Comparison of ENCODE assay signal across 1 cellular context in genomic region chr11:134253189-134253993, GRCh38.
TF ChIP-seq lines count a peak whose summit lies in the region.

Gene ACAD8 (plus strand): TSS chr11:134253568. CDS start chr11:134253601, 33 bp downstream.
Gene THYN1 (minus strand): TSS chr11:134253352. CDS start chr11:134252882, 470 bp downstream.

TF ChIP-seq in HEK293, 187 proteins besides CTCF, POLR2A, EP300 and RAD21 (continued from another document and continues in another):
- TF ChIP-seq PRDM10 (tag by site-specific recombination; IDR thresholded peaks at IDR 0.05): peak; percentile 43; the same call in 1 of the 2 replicates
- TF ChIP-seq ZSCAN30 (tag by site-specific recombination; IDR thresholded peaks at IDR 0.05): peak; percentile 8; the same call in 1 of the 2 replicates
- peak; percentile 64; the same call in 1 of the 2 replicates for TF ChIP-seq BCL11B (tag by site-specific recombination; IDR thresholded peaks at IDR 0.05; ENCODE audit: low read depth)
- no peak for TF ChIP-seq ZNF223 (tag by site-specific recombination; IDR thresholded peaks at IDR 0.05)
- TF ChIP-seq ZEB2 (tag by site-specific recombination; IDR thresholded peaks at IDR 0.05): peak; percentile 71
- TF ChIP-seq ZBTB26 (tag by site-specific recombination; optimal IDR thresholded peaks at IDR 0.05): peak; percentile 90
- TF ChIP-seq TRIM28 (IDR thresholded peaks at IDR 0.05; ENCODE audit: borderline replicate concordance, low read length): peak; percentile 61; the same call in 1 of the 2 replicates
- TF ChIP-seq ZFHX2 (tag by site-specific recombination; conservative IDR thresholded peaks at IDR 0.05): peak; percentile 86
- no peak for TF ChIP-seq ZNF16 (tag by site-specific recombination; IDR thresholded peaks at IDR 0.05; ENCODE audit: low read depth)
- TF ChIP-seq SP7 (tag by site-specific recombination; IDR thresholded peaks at IDR 0.05): peak; percentile 67
- TF ChIP-seq ZNF664 (tag by site-specific recombination; IDR thresholded peaks at IDR 0.05): 0 out of 2 replicates have a peak, but pooled peaks have one; percentile 1
- TF ChIP-seq ZNF174 (tag by site-specific recombination; IDR thresholded peaks at IDR 0.05): no peak
- TF ChIP-seq ZNF585B (tag by site-specific recombination; IDR thresholded peaks at IDR 0.05): no peak
- no peak for TF ChIP-seq ZNF433 (tag by site-specific recombination; IDR thresholded peaks at IDR 0.05; ENCODE audit: low read depth)
- TF ChIP-seq, protein P1, sequence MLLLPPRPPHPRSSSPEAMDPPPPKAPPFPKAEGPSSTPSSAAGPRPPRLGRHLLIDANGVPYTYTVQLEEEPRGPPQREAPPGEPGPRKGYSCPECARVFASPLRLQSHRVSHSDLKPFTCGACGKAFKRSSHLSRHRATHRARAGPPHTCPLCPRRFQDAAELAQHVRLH (tag by site-specific recombination; IDR thresholded peaks at IDR 0.05): no peak
- TF ChIP-seq, protein P2, sequence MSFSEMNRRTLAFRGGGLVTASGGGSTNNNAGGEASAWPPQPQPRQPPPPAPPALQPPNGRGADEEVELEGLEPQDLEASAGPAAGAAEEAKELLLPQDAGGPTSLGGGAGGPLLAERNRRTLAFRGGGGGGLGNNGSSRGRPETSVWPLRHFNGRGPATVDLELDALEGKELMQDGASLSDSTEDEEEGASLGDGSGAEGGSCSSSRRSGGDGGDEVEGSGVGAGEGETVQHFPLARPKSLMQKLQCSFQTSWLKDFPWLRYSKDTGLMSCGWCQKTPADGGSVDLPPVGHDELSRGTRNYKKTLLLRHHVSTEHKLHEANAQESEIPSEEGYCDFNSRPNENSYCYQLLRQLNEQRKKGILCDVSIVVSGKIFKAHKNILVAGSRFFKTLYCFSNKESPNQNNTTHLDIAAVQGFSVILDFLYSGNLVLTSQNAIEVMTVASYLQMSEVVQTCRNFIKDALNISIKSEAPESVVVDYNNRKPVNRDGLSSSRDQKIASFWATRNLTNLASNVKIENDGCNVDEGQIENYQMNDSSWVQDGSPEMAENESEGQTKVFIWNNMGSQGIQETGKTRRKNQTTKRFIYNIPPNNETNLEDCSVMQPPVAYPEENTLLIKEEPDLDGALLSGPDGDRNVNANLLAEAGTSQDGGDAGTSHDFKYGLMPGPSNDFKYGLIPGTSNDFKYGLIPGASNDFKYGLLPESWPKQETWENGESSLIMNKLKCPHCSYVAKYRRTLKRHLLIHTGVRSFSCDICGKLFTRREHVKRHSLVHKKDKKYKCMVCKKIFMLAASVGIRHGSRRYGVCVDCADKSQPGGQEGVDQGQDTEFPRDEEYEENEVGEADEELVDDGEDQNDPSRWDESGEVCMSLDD (tag by site-specific recombination; IDR thresholded peaks at IDR 0.05): peak; percentile 74
- no peak for TF ChIP-seq ZNF426 (tag by site-specific recombination; IDR thresholded peaks at IDR 0.05)
- no peak for TF ChIP-seq ZSCAN23 (tag by site-specific recombination; IDR thresholded peaks at IDR 0.05)
- TF ChIP-seq KLF10 (tag by site-specific recombination; IDR thresholded peaks at IDR 0.05): no peak
- TF ChIP-seq ZNF639 (tag by site-specific recombination; IDR thresholded peaks at IDR 0.05): no peak
- 0 out of 2 replicates have a peak, but pooled peaks have one; percentile 24 for TF ChIP-seq ZNF341 (tag by site-specific recombination; IDR thresholded peaks at IDR 0.05; ENCODE audit: low read depth)
- TF ChIP-seq ZNF280D (tag by site-specific recombination; IDR thresholded peaks at IDR 0.05): no peak
- TF ChIP-seq ZBTB7A (tag by site-specific recombination; IDR thresholded peaks at IDR 0.05; ENCODE audit: low read depth): peak; percentile 21; the same call in 1 of the 2 replicates
- TF ChIP-seq GLIS1 (tag by site-specific recombination; IDR thresholded peaks at IDR 0.05): peak; percentile 95
- peak; percentile 83 for TF ChIP-seq KLF16 (tag by site-specific recombination; IDR thresholded peaks at IDR 0.05)
- no peak for TF ChIP-seq ZNF677 (tag by site-specific recombination; IDR thresholded peaks at IDR 0.05)
- no peak for TF ChIP-seq ZNF777 (tag by site-specific recombination; IDR thresholded peaks at IDR 0.05; ENCODE audit: borderline replicate concordance)
- TF ChIP-seq ZNF701 (tag by site-specific recombination; IDR thresholded peaks at IDR 0.05): no peak
- peak; percentile 58; the same call in 1 of the 2 replicates for TF ChIP-seq ZXDB (tag by site-specific recombination; IDR thresholded peaks at IDR 0.05)
- TF ChIP-seq KLF8 (tag by site-specific recombination; IDR thresholded peaks at IDR 0.05): peak; percentile 92
- no peak for TF ChIP-seq ZNF354C (tag by site-specific recombination; IDR thresholded peaks at IDR 0.05; ENCODE audit: borderline replicate concordance, low read depth)
- TF ChIP-seq SCRT1 (tag by site-specific recombination; IDR thresholded peaks at IDR 0.05; ENCODE audit: borderline replicate concordance): no peak
- TF ChIP-seq, protein P3, sequence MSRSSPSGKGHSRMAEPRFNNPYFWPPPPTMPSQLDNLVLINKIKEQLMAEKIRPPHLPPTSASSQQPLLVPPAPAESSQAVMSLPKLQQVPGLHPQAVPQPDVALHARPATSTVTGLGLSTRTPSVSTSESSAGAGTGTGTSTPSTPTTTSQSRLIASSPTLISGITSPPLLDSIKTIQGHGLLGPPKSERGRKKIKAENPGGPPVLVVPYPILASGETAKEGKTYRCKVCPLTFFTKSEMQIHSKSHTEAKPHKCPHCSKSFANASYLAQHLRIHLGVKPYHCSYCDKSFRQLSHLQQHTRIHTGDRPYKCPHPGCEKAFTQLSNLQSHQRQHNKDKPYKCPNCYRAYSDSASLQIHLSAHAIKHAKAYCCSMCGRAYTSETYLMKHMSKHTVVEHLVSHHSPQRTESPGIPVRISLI (tag by site-specific recombination; IDR thresholded peaks at IDR 0.05): no peak
- TF ChIP-seq ZBTB8A (tag by site-specific recombination; IDR thresholded peaks at IDR 0.05): 0 out of 2 replicates have a peak, but pooled peaks have one; percentile 29
- TF ChIP-seq REST (tag by site-specific recombination; IDR thresholded peaks at IDR 0.05): peak; percentile 44; the same call in 1 of the 2 replicates
- TF ChIP-seq OVOL3 (tag by site-specific recombination; IDR thresholded peaks at IDR 0.05): no peak
- peak; percentile 61 for TF ChIP-seq ZNF366 (tag by site-specific recombination; conservative IDR thresholded peaks at IDR 0.05)
- 0 out of 2 replicates have a peak, but pooled peaks have one; percentile 13 for TF ChIP-seq ZFP37 (tag by site-specific recombination; IDR thresholded peaks at IDR 0.05)
- TF ChIP-seq KLF7 (tag by site-specific recombination; IDR thresholded peaks at IDR 0.05; ENCODE audit: borderline replicate concordance): peak; percentile 82; the same call in 1 of the 2 replicates
- peak; percentile 84 for TF ChIP-seq ZIC2 (tag by site-specific recombination; IDR thresholded peaks at IDR 0.05)
- TF ChIP-seq HOXC10 (CRISPR knock-in tag; IDR thresholded peaks at IDR 0.05): no peak
- peak; percentile 97 for TF ChIP-seq ZNF76 (tag by site-specific recombination; IDR thresholded peaks at IDR 0.05; ENCODE audit: borderline replicate concordance, low read depth)
- peak; percentile 72 for TF ChIP-seq SP2 (tag by site-specific recombination; IDR thresholded peaks at IDR 0.05)
- no peak for TF ChIP-seq TCF7L2 (IDR thresholded peaks at IDR 0.05; ENCODE audit: borderline replicate concordance, low read depth, low read length)
